Comparison of ENCODE assay signal across 1 cellular context in genomic region chr15:99605490-99605931, GRCh38.
TF ChIP-seq lines count a peak whose summit lies in the region.

No MANE protein-coding gene starts in this region.

TF ChIP-seq in WTC11, 78 proteins besides CTCF, POLR2A, EP300 and RAD21 (continued from another document):
- TF ChIP-seq AR (CRISPR knock-in tag; IDR thresholded peaks at IDR 0.05) (no peak), USF1 (CRISPR knock-in tag; IDR thresholded peaks at IDR 0.05) (no peak), ZNF512 (CRISPR knock-in tag; IDR thresholded peaks at IDR 0.05; ENCODE audit: borderline replicate concordance) (no peak), GRHL2 (CRISPR knock-in tag; IDR thresholded peaks at IDR 0.05; ENCODE audit: insufficient replicate concordance, severe bottlenecking) (no peak), ELF4 (CRISPR knock-in tag; IDR thresholded peaks at IDR 0.05; ENCODE audit: low read depth) (no peak), TP53 (CRISPR knock-in tag; IDR thresholded peaks at IDR 0.05) (no peak), EMX1 (CRISPR knock-in tag; IDR thresholded peaks at IDR 0.05) (no peak), PRRX2 (CRISPR knock-in tag; IDR thresholded peaks at IDR 0.05) (no peak), MLX (CRISPR knock-in tag; IDR thresholded peaks at IDR 0.05) (no peak), IRF2 (CRISPR knock-in tag; IDR thresholded peaks at IDR 0.05; ENCODE audit: borderline replicate concordance, low read depth) (no peak), USF2 (CRISPR knock-in tag; IDR thresholded peaks at IDR 0.05) (no peak), SMAD3 (CRISPR knock-in tag; IDR thresholded peaks at IDR 0.05; ENCODE audit: borderline replicate concordance) (no peak), ZMAT4 (CRISPR knock-in tag; IDR thresholded peaks at IDR 0.05) (no peak)
